ENCODE assay signal across 1 cellular context in genomic region chr16:71461686-71462648, GRCh38.
TF ChIP-seq lines count a peak whose summit lies in the region.

Gene ZNF23 (minus strand): TSS chr16:71462247. CDS start chr16:71456796, 5,451 bp downstream.

TF ChIP-seq in GM12878, 131 proteins besides CTCF, POLR2A, EP300 and RAD21 (continued from another document and continues in another):
- TF ChIP-seq ZBTB11 (CRISPR knock-in tag; IDR thresholded peaks at IDR 0.05), result 0 out of 2 replicates have a peak, but pooled peaks have one; percentile 36
- no peak for TF ChIP-seq E2F4 (IDR thresholded peaks at IDR 0.05; ENCODE audit: low read depth, low read length)
- TF ChIP-seq ZNF274 (IDR thresholded peaks at IDR 0.05; ENCODE audit: insufficient read depth, insufficient read length), result no peak
- no peak for TF ChIP-seq SREBF1 (IDR thresholded peaks at IDR 0.05; ENCODE audit: low read length)
- no peak for TF ChIP-seq RBBP5 (conservative IDR thresholded peaks at IDR 0.05)
- TF ChIP-seq MTA3 (IDR thresholded peaks at IDR 0.05; ENCODE audit: borderline replicate concordance, low read length), result no peak
- 0 out of 2 replicates have a peak, but pooled peaks have one; percentile 51 for TF ChIP-seq GATAD2B (conservative IDR thresholded peaks at IDR 0.05; ENCODE audit: low read depth)
- TF ChIP-seq SRF (IDR thresholded peaks at IDR 0.05; ENCODE audit: low read depth in 2 of 2, low read length in 2 of 2), result peak in 1 of 2 experiments; percentile 83; a peak in 2 of 4 replicates
- peak; percentile 90; the same call in 1 of the 2 replicates for TF ChIP-seq NBN (IDR thresholded peaks at IDR 0.05)
- TF ChIP-seq SKIL (IDR thresholded peaks at IDR 0.05; ENCODE audit: low read depth, poor library complexity, severe bottlenecking), result no peak
- TF ChIP-seq IKZF2 (IDR thresholded peaks at IDR 0.05), result peak in 1 of 2 experiments; percentile 28; a peak in 1 of 4 replicates
- TF ChIP-seq CBX3 (IDR thresholded peaks at IDR 0.05; ENCODE audit: borderline replicate concordance, low read depth), result no peak
- peak; percentile 71; the same call in 1 of the 2 replicates for TF ChIP-seq ELK1 (IDR thresholded peaks at IDR 0.05; ENCODE audit: low read depth, low read length)
- TF ChIP-seq E4F1 (IDR thresholded peaks at IDR 0.05; ENCODE audit: borderline replicate concordance, partially characterized antibody), result no peak
- TF ChIP-seq TCF7 (IDR thresholded peaks at IDR 0.05; ENCODE audit: borderline replicate concordance), result no peak
- no peak for TF ChIP-seq NFYA (IDR thresholded peaks at IDR 0.05; ENCODE audit: borderline replicate concordance, low read depth, low read length)
- no peak for TF ChIP-seq SREBF2 (IDR thresholded peaks at IDR 0.05; ENCODE audit: low read length)
- TF ChIP-seq BRCA1 (IDR thresholded peaks at IDR 0.05; ENCODE audit: low read depth, low read length), result no peak
- no peak for TF ChIP-seq ZBTB33 (IDR thresholded peaks at IDR 0.05)
- TF ChIP-seq TARDBP (IDR thresholded peaks at IDR 0.05; ENCODE audit: borderline replicate concordance), result peak; percentile 63; the same call in 1 of the 2 replicates
- no peak for TF ChIP-seq ATF3 (IDR thresholded peaks at IDR 0.05; ENCODE audit: borderline replicate concordance, extremely low read depth, low read depth, low read length)
- peak; percentile 51 for TF ChIP-seq PBX3 (IDR thresholded peaks at IDR 0.05; ENCODE audit: insufficient replicate concordance, low read depth, low read length)
- peak; percentile 91 for TF ChIP-seq PML (IDR thresholded peaks at IDR 0.05; ENCODE audit: low read length)
- TF ChIP-seq BCL3 (IDR thresholded peaks at IDR 0.05; ENCODE audit: borderline replicate concordance, insufficient read depth, low read depth, low read length, poor library complexity, severe bottlenecking), result no peak
- TF ChIP-seq RUNX3 (IDR thresholded peaks at IDR 0.05; ENCODE audit: low read length), result peak; percentile 76
- no peak for TF ChIP-seq CBX5 (IDR thresholded peaks at IDR 0.05; ENCODE audit: low read depth)
- TF ChIP-seq PRDM15 (CRISPR knock-in tag; IDR thresholded peaks at IDR 0.05), result no peak
- peak in 1 of 2 experiments; percentile 54; a peak in 1 of 3 replicates for TF ChIP-seq EGR1 (IDR thresholded peaks at IDR 0.05; ENCODE audit: borderline replicate concordance in 1 of 2, low read depth in 2 of 2, low read length in 2 of 2)
- peak; percentile 100 for TF ChIP-seq PAX5 (IDR thresholded peaks at IDR 0.05; ENCODE audit: borderline replicate concordance, low read depth, low read length)
- TF ChIP-seq TAF1 (IDR thresholded peaks at IDR 0.05; ENCODE audit: borderline replicate concordance, low read depth, low read length), result peak; percentile 92
- no peak for TF ChIP-seq ETV6 (conservative IDR thresholded peaks at IDR 0.05 in 1 of 2, IDR thresholded peaks at IDR 0.05 in 1 of 2; ENCODE audit: borderline replicate concordance in 1 of 2, low read depth in 1 of 2)
- TF ChIP-seq SMARCA5 (IDR thresholded peaks at IDR 0.05), result peak; percentile 41; the same call in 1 of the 2 replicates
- TF ChIP-seq SUPT20H (IDR thresholded peaks at IDR 0.05; ENCODE audit: borderline replicate concordance, control insufficient read depth, low read depth, low read length), result no peak
- TF ChIP-seq HSF1 (IDR thresholded peaks at IDR 0.05; ENCODE audit: low read depth, low read length), result no peak
